23 cellular contexts compared by ENCODE assay signal in the genomic region with DNA sequence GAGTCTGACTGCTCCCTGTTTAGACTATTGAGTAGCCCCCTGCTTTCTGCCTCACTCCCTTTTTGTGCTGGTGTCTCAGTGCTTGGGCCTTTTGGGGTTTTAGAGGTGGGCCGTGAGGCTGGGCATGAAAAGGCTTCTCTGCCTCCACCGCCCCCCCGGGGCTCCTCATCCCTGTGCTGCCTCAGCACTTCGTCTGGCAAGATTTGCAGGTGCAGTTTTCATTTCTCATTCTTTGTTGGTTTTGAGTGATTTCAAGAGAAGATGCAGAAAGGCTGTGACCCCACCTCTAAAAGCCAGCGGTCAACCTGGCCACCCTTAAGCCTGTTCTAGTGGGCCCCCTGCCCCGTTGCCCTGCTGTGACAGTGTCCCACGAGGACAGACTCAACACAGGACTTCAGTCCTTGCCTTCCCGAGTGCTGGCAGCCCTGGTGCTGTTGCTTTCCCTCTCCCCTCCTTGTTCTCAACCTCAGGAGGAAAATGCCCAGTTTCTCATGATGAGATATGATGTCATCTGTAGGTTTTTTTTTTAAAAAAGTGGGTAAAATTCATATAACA. TPM values are rescaled to one million over a fixed set of nuclear protein-coding genes. Genes with fewer than 3 reads are reported as not detected.
DNase-seq lines count a peak whose midpoint lies in the region; ATAC-seq and TF ChIP-seq lines count a peak whose summit lies in the region.
"Had no signal": no experiment of that assay in that cellular context is flagged by ENCODE, and none has a peak within 500 bp of the region (broad histone marks: within the 10 kb centered on the region; RNA-seq: fewer than 3 reads in every experiment).

No MANE protein-coding gene starts in this region.

- no peak overlapping the region for H3K4me3 ChIP-seq in neural progenitor cell
- H3K4me3 ChIP-seq: A549 had no signal

- H3K36me3 ChIP-seq in KOPT-K1 (ENCODE audit: insufficient read depth, low read length) (peaks cover 9% of the 10 kb centered on the region; the same call in 1 of the 2 replicates), neural progenitor cell (no peaks in the 10 kb centered on the region)

- peak; percentile 37 for DNase-seq in activated effector memory CD4-positive, alpha-beta T cell treated with anti-CD3 and anti-CD28 coated beads, Interleukin-2, amount 50 U/mL, for 16 hours
- no peak for DNase-seq in activated effector memory CD4-positive, alpha-beta T cell treated with Interleukin-2 at 50 U/mL for 16 hours
- no peak for DNase-seq in neural progenitor cell (ENCODE audit: low spot score)
- DNase-seq in SW480 (ENCODE audit: low spot score): no peak
- no peak for DNase-seq in SW 1271 (lab: John Stamatoyannopoulos, UW)
- DNase-seq in T-helper 17 cell: no peak
- DNase-seq: Caco-2; DMS79 treated with DMSO at 0.1 percent for 48 hours; HFFc6; left cardiac atrium; NCI-H187; NCI-H2171 treated with DMSO at 0.1 percent for 48 hours; NCI-H524 treated with DMSO at 0.1 percent for 48 hours; SK-N-SH; stimulated activated CD4-positive, alpha-beta T cell treated with anti-CD3 and anti-CD28 coated beads, Interleukin-2, amount 100 ng/mL, for 48 hours; T-helper 9 cell; WERI-Rb-1 had no signal

- no peak for TF ChIP-seq CTCF in brain (conservative IDR thresholded peaks at IDR 0.05)
- TF ChIP-seq CTCF in neural progenitor cell (IDR thresholded peaks at IDR 0.05): no peak

- H3K27me3 Mint-ChIP-seq in brain (no peaks in the 10 kb centered on the region), neural progenitor cell (ENCODE audit: insufficient read depth, low read depth) (peaks cover 3% of the 10 kb centered on the region), T-helper 17 cell (peaks cover 7% of the 10 kb centered on the region)

- H3K4me3 Mint-ChIP-seq in brain: no peak overlapping the region
- no peak overlapping the region for H3K4me3 Mint-ChIP-seq in neural progenitor cell
- no peak overlapping the region for H3K4me3 Mint-ChIP-seq in T-helper 17 cell
- H3K4me3 Mint-ChIP-seq: HFFc6; memory B cell; stimulated activated memory B cell treated with anti-CD40 and anti-IgM and Interleukin-4, amounts not matched to agents 10 μg/mL and 1 μg/mL and 100 μg/mL, for 72 hours had no signal

- H3K27ac Mint-ChIP-seq in brain (peak overlapping the region in 3 of 5 experiments; percentile 1 to 55 (median 32)), neural progenitor cell (peak overlapping the region; percentile 58), T-helper 17 cell (no peak overlapping the region)
- H3K27ac Mint-ChIP-seq: HFFc6; memory B cell; stimulated activated memory B cell treated with anti-CD40 and anti-IgM and Interleukin-4, amounts not matched to agents 10 μg/mL and 1 μg/mL and 100 μg/mL, for 72 hours had no signal

- H3K4me2 ChIP-seq in neural progenitor cell: no peak overlapping the region
- H3K4me2 ChIP-seq: A549, SK-N-SH had no signal

- ATAC-seq in T-helper 17 cell: no peak
- ATAC-seq: A549, left cardiac atrium had no signal

- no peaks in the 10 kb centered on the region for H3K4me1 ChIP-seq in neural progenitor cell
- H3K4me1 ChIP-seq: Caco-2 had no signal

- H3K27ac ChIP-seq in KOPT-K1 (ENCODE audit: low read depth, low read length, poor library complexity, severe bottlenecking) (peak overlapping the region; percentile 40), neural progenitor cell (no peak overlapping the region)
- H3K27ac ChIP-seq: A549, WERI-Rb-1 had no signal

- H2AFZ ChIP-seq in neural progenitor cell (replicated peaks): no peak overlapping the region

- H3K4me1 Mint-ChIP-seq in brain (peaks cover 32% of the 10 kb centered on the region), neural progenitor cell (peaks cover 13% of the 10 kb centered on the region), T-helper 17 cell (peaks cover 39% of the 10 kb centered on the region)
- H3K4me1 Mint-ChIP-seq: memory B cell; stimulated activated memory B cell treated with anti-CD40 and anti-IgM and Interleukin-4, amounts not matched to agents 10 μg/mL and 1 μg/mL and 100 μg/mL, for 72 hours had no signal

- H3K36me3 Mint-ChIP-seq in brain: peaks cover 79% of the 10 kb centered on the region
- H3K36me3 Mint-ChIP-seq in neural progenitor cell: peaks cover 37% of the 10 kb centered on the region
- peaks cover 4% of the 10 kb centered on the region for H3K36me3 Mint-ChIP-seq in T-helper 17 cell (ENCODE audit: low read depth)
- H3K36me3 Mint-ChIP-seq: memory B cell; stimulated activated memory B cell treated with anti-CD40 and anti-IgM and Interleukin-4, amounts not matched to agents 10 μg/mL and 1 μg/mL and 100 μg/mL, for 72 hours had no signal

- H3K9me3 ChIP-seq in KOPT-K1 (ENCODE audit: insufficient read depth, low read length, poor library complexity, severe bottlenecking): no peaks in the 10 kb centered on the region
- no peaks in the 10 kb centered on the region for H3K9me3 ChIP-seq in neural progenitor cell (ENCODE audit: low read depth)
- no peaks in the 10 kb centered on the region for H3K9me3 ChIP-seq in T-helper 17 cell (ENCODE audit: control insufficient read depth, low read length, poor library complexity, severe bottlenecking)
- H3K9me3 ChIP-seq: A549, Caco-2, SK-N-SH had no signal

- H3K9ac ChIP-seq in neural progenitor cell: no peak overlapping the region
- H3K9ac ChIP-seq: SK-N-SH had no signal

- H4K20me1 ChIP-seq in neural progenitor cell (ENCODE audit: low read depth): peaks cover 40% of the 10 kb centered on the region

- peaks cover 22% of the 10 kb centered on the region for H3K79me2 ChIP-seq in neural progenitor cell (ENCODE audit: low read depth)

- H3K9me3 Mint-ChIP-seq in brain (peaks cover 0 to 9% (median 3%) of the 10 kb centered on the region in 5 experiments), neural progenitor cell (peaks cover 6% of the 10 kb centered on the region)
- H3K9me3 Mint-ChIP-seq: HFFc6; memory B cell; stimulated activated memory B cell treated with anti-CD40 and anti-IgM and Interleukin-4, amounts not matched to agents 10 μg/mL and 1 μg/mL and 100 μg/mL, for 72 hours had no signal

- no peaks in the 10 kb centered on the region for H3K27me3 ChIP-seq in neural progenitor cell

- H3F3A ChIP-seq in neural progenitor cell (ENCODE audit: low read depth): peaks cover 5% of the 10 kb centered on the region

RNA-seq across cellular contexts. Expression of a gene that starts 38.0 kb away (rescaled TPM):
- polyA plus RNA-seq in brain (ENCODE audit: insufficient read depth, low read depth, low replicate concordance): 86.7 TPM
- total RNA-seq in neural progenitor cell (ENCODE audit: low replicate concordance) (35.8 and 70.4 TPM in 2 replicates), T-helper 17 cell (10 to 100 TPM; 27.1 to 28.9 TPM)
- total RNA-seq: Caco-2, myocyte had no signal
